Comparison of ENCODE assay signal across 24 cellular contexts in genomic region chr14:98217530-98217929, GRCh38.
"Had no signal": no experiment of that assay in that cellular context is flagged by ENCODE, and none has a peak within 500 bp of the region (broad histone marks: within the 10 kb centered on the region; RNA-seq: fewer than 3 reads in every experiment).

No MANE protein-coding gene starts in this region.

- H3K9me3 ChIP-seq: SJSA1 had no signal

- H3K27me3 ChIP-seq: SJSA1 had no signal

- FAIRE-seq: HTR-8/SVneo, RCC 7860 had no signal

- H3K36me3 ChIP-seq: SJSA1 had no signal

- H3K4me3 ChIP-seq: SJSA1, SK-N-MC had no signal

- DNase-seq: IMR-90, Kasumi-1, KG1, MM.1S, NCI-H1092 treated with DMSO at 0.1 percent for 48 hours, NCI-H1436, NCI-H187, NCI-H2029, NCI-H2081 treated with DMSO at 0.1 percent for 48 hours, NCI-H2171, NCI-H226, NCI-H446, NCI-H510A, NCI-H524 treated with DMSO at 0.1 percent for 48 hours, NCI-H69, NCI-H774, Right ventricle myocardium superior, RPMI8226, SIG-M5 had no signal

- H3K27ac ChIP-seq: HL-60, SJSA1, SK-N-MC had no signal

- H3K4me1 ChIP-seq: SJSA1 had no signal
